ENCODE assay signal across 18 cellular contexts in the genomic region with DNA sequence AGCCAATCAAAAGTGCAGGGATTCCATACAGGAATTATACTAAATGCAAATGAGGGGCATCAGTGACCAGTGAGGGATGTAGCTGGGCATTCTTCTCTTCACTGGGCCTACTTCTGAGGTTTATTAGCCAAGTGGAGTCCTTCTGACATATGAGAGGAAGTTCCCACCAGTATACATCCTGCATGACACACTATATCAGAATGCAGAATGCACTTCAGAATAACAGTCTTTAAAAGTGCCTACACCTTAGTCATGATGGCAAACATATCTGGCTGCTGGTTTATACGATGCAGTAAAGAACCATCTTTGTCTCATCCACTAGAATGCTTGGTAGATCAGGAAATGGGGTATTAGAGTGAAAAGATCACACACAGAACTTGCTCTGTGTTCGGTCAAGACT.
DNase-seq lines count a peak whose midpoint lies in the region; ATAC-seq and TF ChIP-seq lines count a peak whose summit lies in the region.
"Had no signal": no experiment of that assay in that cellular context is flagged by ENCODE, and none has a peak within 500 bp of the region (broad histone marks: within the 10 kb centered on the region; RNA-seq: fewer than 3 reads in every experiment).

No MANE protein-coding gene starts in this region.

- H3K27ac ChIP-seq in PC-3 (ENCODE audit: low read length), result peak overlapping the region; percentile 52
- H3K27ac ChIP-seq in CD4-positive, alpha-beta T cell (ENCODE audit: low read depth, low read length), result no peak overlapping the region
- H3K27ac ChIP-seq: coronary artery, gastroesophageal sphincter, lower lobe of right lung had no signal

- no peak overlapping the region for H3K4me2 ChIP-seq in PC-3 (ENCODE audit: low read length)

- ATAC-seq in PC-3 (peak; percentile 67), left colon (no peak)
- no peak for ATAC-seq in CD4-positive, alpha-beta T cell (ENCODE audit: poor library complexity)
- ATAC-seq: gastroesophageal sphincter; GM12878; lower lobe of right lung; stimulated activated memory B cell treated with anti-CD40 and anti-IgM and Interleukin-4, amounts not matched to agents 10 μg/mL and 1 μg/mL and 100 μg/mL, for 72 hours had no signal

- H3K27ac Mint-ChIP-seq in endothelial cell (ENCODE audit: unreplicated experiment), result peak overlapping the region; percentile 15
- no peak overlapping the region for H3K27ac Mint-ChIP-seq in CD4-positive, alpha-beta T cell
- H3K27ac Mint-ChIP-seq: activated CD4-positive, alpha-beta memory T cell treated with anti-CD3 and anti-CD28 coated beads, Interleukin-2, amount 10 ng/mL, durations not matched to agents 7 days and 5 days; activated naive CD4-positive, alpha-beta T cell treated with anti-CD3 and anti-CD28 coated beads for 36 hours; stimulated activated memory B cell treated with anti-CD40 and anti-IgM and Interleukin-4, amounts not matched to agents 10 μg/mL and 1 μg/mL and 100 μg/mL, for 72 hours had no signal

- H2AFZ ChIP-seq in PC-3 (ENCODE audit: low read length), result no peak overlapping the region

- CTCF ChIA-PET in PC-3 (lab: Charles Lee), result no interaction called here
- CTCF ChIA-PET in CD4-positive, alpha-beta T cell (lab: Charles Lee), result no interaction called here

- H3K4me3 ChIP-seq in PC-3 (ENCODE audit: low read length), result no peak overlapping the region
- H3K4me3 ChIP-seq: coronary artery, gastroesophageal sphincter, GM12878, lower lobe of right lung had no signal

- intact Hi-C loops in PC-3 (cut with micrococcal nuclease) (no loop called here), left colon (cut with DNase I, micrococcal nuclease) (no loop called here)
- intact Hi-C loops in CD4-positive, alpha-beta T cell (cut with DNase I, micrococcal nuclease), result no loop called here

- DNase-seq in Daoy (ENCODE audit: low read depth), result peak; percentile 75
- DNase-seq in PC-3, result peak; percentile 54
- DNase-seq in endothelial cell (ENCODE audit: low spot score), result no peak
- peak; percentile 86 for DNase-seq in renal cortical epithelial cell (ENCODE audit: low read depth)
- DNase-seq in CD4-positive, alpha-beta T cell, result no peak
- no peak for DNase-seq in left colon
- no peak for DNase-seq in activated CD4-positive, alpha-beta T cell treated with anti-CD3 and anti-CD28 coated beads for 4 hours
- no peak for DNase-seq in GM19240 (ENCODE audit: insufficient read length, low spot score)
- DNase-seq: activated CD4-positive, alpha-beta memory T cell treated with anti-CD3 and anti-CD28 coated beads, Interleukin-2, amount 10 ng/mL, durations not matched to agents 7 days and 5 days; activated naive CD4-positive, alpha-beta T cell treated with anti-CD3 and anti-CD28 coated beads for 36 hours; lower lobe of right lung; occipital lobe; stimulated activated CD4-positive, alpha-beta T cell treated with anti-CD3 and anti-CD28 coated beads, Interleukin-1b, Interleukin-23, amount 100 ng/mL, for 48 hours; T-helper 2 cell had no signal

- no peaks in the 10 kb centered on the region for H3K9me3 ChIP-seq in PC-3 (ENCODE audit: low read length)
- no peaks in the 10 kb centered on the region for H3K9me3 ChIP-seq in CD4-positive, alpha-beta T cell (ENCODE audit: control insufficient read depth, low read length)
- H3K9me3 ChIP-seq: gastroesophageal sphincter, lower lobe of right lung had no signal

- H3K36me3 Mint-ChIP-seq in endothelial cell (ENCODE audit: low read depth, unreplicated experiment), result no peaks in the 10 kb centered on the region
- no peaks in the 10 kb centered on the region for H3K36me3 Mint-ChIP-seq in CD4-positive, alpha-beta T cell (ENCODE audit: low read depth)
- H3K36me3 Mint-ChIP-seq: stimulated activated memory B cell treated with anti-CD40 and anti-IgM and Interleukin-4, amounts not matched to agents 10 μg/mL and 1 μg/mL and 100 μg/mL, for 72 hours had no signal

- H3K4me1 ChIP-seq in PC-3 (ENCODE audit: insufficient read depth, low read length), result no peaks in the 10 kb centered on the region
- H3K4me1 ChIP-seq: gastroesophageal sphincter, lower lobe of right lung had no signal

- no TSS peak for BruUV-seq in PC-3 (replicated peaks; lab: Mats Ljungman, UMichigan)

- H3K9me3 Mint-ChIP-seq in endothelial cell (ENCODE audit: unreplicated experiment), result no peaks in the 10 kb centered on the region
- peaks cover 2% of the 10 kb centered on the region for H3K9me3 Mint-ChIP-seq in CD4-positive, alpha-beta T cell
- H3K9me3 Mint-ChIP-seq: activated CD4-positive, alpha-beta memory T cell treated with anti-CD3 and anti-CD28 coated beads, Interleukin-2, amount 10 ng/mL, durations not matched to agents 7 days and 5 days; activated naive CD4-positive, alpha-beta T cell treated with anti-CD3 and anti-CD28 coated beads for 36 hours; stimulated activated memory B cell treated with anti-CD40 and anti-IgM and Interleukin-4, amounts not matched to agents 10 μg/mL and 1 μg/mL and 100 μg/mL, for 72 hours had no signal

- H3K4me3 Mint-ChIP-seq in endothelial cell (ENCODE audit: unreplicated experiment), result no peak overlapping the region
- H3K4me3 Mint-ChIP-seq in CD4-positive, alpha-beta T cell, result no peak overlapping the region
- H3K4me3 Mint-ChIP-seq: activated CD4-positive, alpha-beta memory T cell treated with anti-CD3 and anti-CD28 coated beads, Interleukin-2, amount 10 ng/mL, durations not matched to agents 7 days and 5 days; activated naive CD4-positive, alpha-beta T cell treated with anti-CD3 and anti-CD28 coated beads for 36 hours; stimulated activated memory B cell treated with anti-CD40 and anti-IgM and Interleukin-4, amounts not matched to agents 10 μg/mL and 1 μg/mL and 100 μg/mL, for 72 hours had no signal

- no peak for TF ChIP-seq CTCF in PC-3 (conservative IDR thresholded peaks at IDR 0.05; ENCODE audit: low read depth, low read length)
- TF ChIP-seq CTCF in endothelial cell (IDR thresholded peaks at IDR 0.05; ENCODE audit: unreplicated experiment), result no peak
- TF ChIP-seq CTCF in CD4-positive, alpha-beta T cell (IDR thresholded peaks at IDR 0.05), result no peak

- no peaks in the 10 kb centered on the region for H3K27me3 Mint-ChIP-seq in endothelial cell (ENCODE audit: unreplicated experiment)
- H3K27me3 Mint-ChIP-seq in CD4-positive, alpha-beta T cell, result no peaks in the 10 kb centered on the region
- H3K27me3 Mint-ChIP-seq: activated CD4-positive, alpha-beta memory T cell treated with anti-CD3 and anti-CD28 coated beads, Interleukin-2, amount 10 ng/mL, durations not matched to agents 7 days and 5 days; stimulated activated memory B cell treated with anti-CD40 and anti-IgM and Interleukin-4, amounts not matched to agents 10 μg/mL and 1 μg/mL and 100 μg/mL, for 72 hours had no signal

- no peak overlapping the region for H3K9ac ChIP-seq in PC-3 (ENCODE audit: low read length)

- H3F3A ChIP-seq in PC-3 (ENCODE audit: low read length, unreplicated experiment), result no peaks in the 10 kb centered on the region

- H3K9me2 ChIP-seq in PC-3 (replicated peaks; ENCODE audit: low read length), result no peaks in the 10 kb centered on the region

- H4K20me1 ChIP-seq in PC-3 (ENCODE audit: low read length), result no peaks in the 10 kb centered on the region

- no peaks in the 10 kb centered on the region for H3K27me3 ChIP-seq in PC-3 (ENCODE audit: low read length)
- H3K27me3 ChIP-seq in CD4-positive, alpha-beta T cell (ENCODE audit: control insufficient read depth, insufficient read depth, low read length), result no peaks in the 10 kb centered on the region
- H3K27me3 ChIP-seq: gastroesophageal sphincter had no signal

- H3K79me2 ChIP-seq in PC-3 (ENCODE audit: low read length), result no peaks in the 10 kb centered on the region

- H3K4me1 Mint-ChIP-seq in endothelial cell (ENCODE audit: unreplicated experiment), result peaks cover 9% of the 10 kb centered on the region
- no peaks in the 10 kb centered on the region for H3K4me1 Mint-ChIP-seq in CD4-positive, alpha-beta T cell (ENCODE audit: low read depth)
- H3K4me1 Mint-ChIP-seq: activated CD4-positive, alpha-beta memory T cell treated with anti-CD3 and anti-CD28 coated beads, Interleukin-2, amount 10 ng/mL, durations not matched to agents 7 days and 5 days; stimulated activated memory B cell treated with anti-CD40 and anti-IgM and Interleukin-4, amounts not matched to agents 10 μg/mL and 1 μg/mL and 100 μg/mL, for 72 hours had no signal

- no peaks in the 10 kb centered on the region for H3K36me3 ChIP-seq in PC-3 (ENCODE audit: low read depth, low read length)
- H3K36me3 ChIP-seq: gastroesophageal sphincter, lower lobe of right lung had no signal

- POLR2A ChIA-PET in PC-3 (lab: Charles Lee; ENCODE audit: unreplicated experiment), result no interaction called here
- POLR2A ChIA-PET in CD4-positive, alpha-beta T cell (lab: Charles Lee), result no interaction called here

Comparison
In these comparisons a context has a peak if more than half of its experiments do, and no peak if none do; other contexts are left out.
1. DNase-seq: peak in Daoy (single experiment), PC-3 (single experiment) and renal cortical epithelial cell (single experiment); none in endothelial cell (single experiment), CD4-positive, alpha-beta T cell (0 of 10), left colon (0 of 2), activated CD4-positive, alpha-beta T cell treated with anti-CD3 and anti-CD28 coated beads for 4 hours (0 of 2) and GM19240 (single experiment).